ENCODE assay signal across 1 cellular context in genomic region chr3:28890373-28890772, GRCh38.
TF ChIP-seq lines count a peak whose summit lies in the region.

No MANE protein-coding gene starts in this region.

TF ChIP-seq in GM12878, 131 proteins besides CTCF, POLR2A, EP300 and RAD21 (continued from another document):
- TF ChIP-seq ZBTB11 (CRISPR knock-in tag; IDR thresholded peaks at IDR 0.05) (no peak), RBBP5 (conservative IDR thresholded peaks at IDR 0.05) (no peak), SPI1 (IDR thresholded peaks at IDR 0.05; ENCODE audit: borderline replicate concordance, insufficient read depth, low read depth, low read length) (peak; percentile 78), BCL3 (IDR thresholded peaks at IDR 0.05; ENCODE audit: borderline replicate concordance, insufficient read depth, low read depth, low read length, poor library complexity, severe bottlenecking) (no peak), PRDM15 (CRISPR knock-in tag; IDR thresholded peaks at IDR 0.05) (no peak), GABPA (IDR thresholded peaks at IDR 0.05; ENCODE audit: low read depth) (no peak), ZBTB4 (CRISPR knock-in tag; IDR thresholded peaks at IDR 0.05) (no peak), PKNOX1 (IDR thresholded peaks at IDR 0.05) (peak; percentile 39; the same call in 1 of the 2 replicates), TCF3 (IDR thresholded peaks at IDR 0.05; ENCODE audit: borderline replicate concordance, insufficient read depth, low read depth, low read length) (no peak), HDGF (IDR thresholded peaks at IDR 0.05) (no peak), SREBF2 (IDR thresholded peaks at IDR 0.05; ENCODE audit: low read length) (no peak), MTA3 (IDR thresholded peaks at IDR 0.05; ENCODE audit: borderline replicate concordance, low read length) (no peak), MXI1 (IDR thresholded peaks at IDR 0.05; ENCODE audit: low read depth, low read length) (no peak), NR2C2 (IDR thresholded peaks at IDR 0.05; ENCODE audit: borderline replicate concordance, control insufficient read depth, insufficient read length, low read depth) (no peak)
